In the genomic region with DNA sequence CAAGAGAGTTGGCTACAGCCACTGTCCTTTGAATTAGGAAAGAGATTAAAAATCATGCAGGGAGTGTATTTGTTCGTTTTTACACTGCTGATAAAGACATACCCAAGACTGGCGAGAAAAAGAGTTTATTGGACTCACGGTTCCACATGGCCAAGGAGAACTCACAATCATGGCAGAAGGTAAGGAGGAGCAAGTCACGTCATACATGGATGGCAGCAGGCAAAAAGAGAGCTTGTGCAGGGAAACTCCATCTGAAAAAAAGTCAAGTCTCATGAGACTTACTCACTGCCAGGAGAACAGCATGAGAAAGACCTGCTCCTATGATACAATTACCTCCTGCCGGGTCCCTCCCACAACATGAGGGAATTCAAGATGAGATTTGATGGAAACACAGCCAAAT, we compare ENCODE assay signal across 11 cellular contexts.
"Had no signal": no experiment of that assay in that cellular context is flagged by ENCODE, and none has a peak within 500 bp of the region (broad histone marks: within the 10 kb centered on the region; RNA-seq: fewer than 3 reads in every experiment).

No MANE protein-coding gene starts in this region.

- H3K36me3 ChIP-seq: HAP-1 had no signal

- H3K9ac ChIP-seq: GM23248 had no signal

- ATAC-seq: GM23338, HCT116 had no signal

- H2AFZ ChIP-seq: GM23248, GM23338 had no signal

- H3K4me3 ChIP-seq: GM23248, GM23338, HAP-1 had no signal

- H3K4me2 ChIP-seq: GM23338 had no signal

- DNase-seq: GM23248, GOT3, H7, H9, HCEC 1CT, HFFc6 had no signal

- H3K9me3 ChIP-seq: HAP-1 had no signal

- H3K27ac ChIP-seq: GM23248 had no signal

- FAIRE-seq: H1, H54 had no signal

- H3K4me1 ChIP-seq: HAP-1 had no signal
